ENCODE assay signal across 23 cellular contexts in genomic region chr18:5619381-5619780, GRCh38.
A peak's percentile ranks its signal among the peaks of the same experiment; 100 is the strongest.
DNase-seq lines count a peak whose midpoint lies in the region; ATAC-seq, FAIRE-seq and TF ChIP-seq lines count a peak whose summit lies in the region.
"Had no signal": no experiment of that assay in that cellular context is flagged by ENCODE, and none has a peak within 500 bp of the region (broad histone marks: within the 10 kb centered on the region; RNA-seq: fewer than 3 reads in every experiment).

No MANE protein-coding gene starts in this region.

- TF ChIP-seq POLR2A in testis (IDR thresholded peaks at IDR 0.05) = no peak

- H3K18ac ChIP-seq in neuronal stem cell (ENCODE audit: low read length) = no peak overlapping the region

- intact Hi-C loops in testis (cut with DNase I; ENCODE audit: low total_unique reads) = no loop called here

- H3K4me3 Mint-ChIP-seq in mesothelial cell of epicardium = no peak overlapping the region
- H3K4me3 Mint-ChIP-seq: B cell; CD8-positive, alpha-beta T cell; GM23338; HFFc6 had no signal

- peak overlapping the region; percentile 75 for H3K27ac Mint-ChIP-seq in mesothelial cell of epicardium
- H3K27ac Mint-ChIP-seq: B cell; CD8-positive, alpha-beta T cell; GM23338; HFFc6 had no signal

- H4K8ac ChIP-seq in neuronal stem cell (ENCODE audit: low read depth, low read length) = no peak overlapping the region

- no peaks in the 10 kb centered on the region for H3K9me3 Mint-ChIP-seq in mesothelial cell of epicardium
- H3K9me3 Mint-ChIP-seq: CD8-positive, alpha-beta T cell; GM23338 had no signal

- WGBS in testis, 2 donors = 58 to 63% methylated on average over 1 of the region's 1 CpG
- no CpG with 5 or more reads among the region's 1 CpG for WGBS in neuronal stem cell (ENCODE audit: extremely low coverage in 2 of 2, insufficient read length in 2 of 2, insufficient replicate concordance in 1 of 2), 2 donors

- no peak overlapping the region for H3K14ac ChIP-seq in neuronal stem cell (ENCODE audit: low read length)

- H3K23ac ChIP-seq in neuronal stem cell (ENCODE audit: low read depth, low read length, poor library complexity) = no peak overlapping the region

- no peaks in the 10 kb centered on the region for H3K9me3 ChIP-seq in testis
- no peaks in the 10 kb centered on the region for H3K9me3 ChIP-seq in neuronal stem cell (replicated peaks in 1 of 2; ENCODE audit: control insufficient read depth in 2 of 2, insufficient read depth in 1 of 2, low read depth in 1 of 2, low read length in 2 of 2)
- H3K9me3 ChIP-seq: BLaER1 treated with 17β-estradiol and CSF1 and Interleukin-3, amounts not matched to agents 10 nM and 100 nM had no signal

- H3K36me3 Mint-ChIP-seq in mesothelial cell of epicardium = no peaks in the 10 kb centered on the region
- H3K36me3 Mint-ChIP-seq: CD8-positive, alpha-beta T cell had no signal

- no peak overlapping the region for H3K9ac ChIP-seq in neuronal stem cell (ENCODE audit: low read depth, low read length, poor library complexity)
- H3K9ac ChIP-seq: BLaER1 treated with 17β-estradiol and CSF1 and Interleukin-3, amounts not matched to agents 10 nM and 100 nM had no signal

- H3K79me1 ChIP-seq in neuronal stem cell (ENCODE audit: low read depth, low read length) = no peaks in the 10 kb centered on the region

- H2BK5ac ChIP-seq in neuronal stem cell (ENCODE audit: low read length) = no peak overlapping the region

- H3K4me3 ChIP-seq in testis (no peak overlapping the region), neuronal stem cell (ENCODE audit: low read length in 2 of 2) (no peak overlapping the region)
- H3K4me3 ChIP-seq: BLaER1 treated with 17β-estradiol and CSF1 and Interleukin-3, amounts not matched to agents 10 nM and 100 nM; GM23338 had no signal

- no peak overlapping the region for H2BK12ac ChIP-seq in neuronal stem cell (ENCODE audit: low read length)

- no peak overlapping the region for H2BK120ac ChIP-seq in neuronal stem cell (ENCODE audit: low read depth, low read length)

- H3K27me3 ChIP-seq in testis (no peaks in the 10 kb centered on the region), neuronal stem cell (ENCODE audit: control insufficient read depth in 3 of 3, insufficient read depth in 3 of 3, low read depth in 1 of 3, low read length in 3 of 3) (no peaks in the 10 kb centered on the region)
- H3K27me3 ChIP-seq: BLaER1 treated with 17β-estradiol and CSF1 and Interleukin-3, amounts not matched to agents 10 nM and 100 nM had no signal

- no peak overlapping the region for H2AK5ac ChIP-seq in neuronal stem cell (ENCODE audit: low read depth, low read length)

- DNase-seq in cerebellar cortex (ENCODE audit: low spot score) (peak; percentile 77), mesothelial cell of epicardium (ENCODE audit: low spot score in 2 of 2, unreplicated experiment in 2 of 2) (no peak), testis (no peak), NCI-H1048 (lab: John Stamatoyannopoulos, UW) (no peak), neuronal stem cell (ENCODE audit: low spot score) (no peak)
- DNase-seq: CD8-positive, alpha-beta T cell; DMS 273 treated with DMSO at 0.1 percent for 48 hours; DMS53; DND-41; EL; HCEC 1CT; HFFc6; IMR-90 had no signal

- peak; percentile 68 for FAIRE-seq in islet of Langerhans (lab: Jason Lieb, UNC)
- FAIRE-seq: G401.6, GM12892, GM18507, H54, HTR-8/SVneo had no signal

- H3K4me1 ChIP-seq in testis (peaks cover 10% of the 10 kb centered on the region), neuronal stem cell (ENCODE audit: control insufficient read depth in 2 of 2, insufficient read depth in 1 of 2, low read depth in 1 of 2, low read length in 2 of 2) (no peaks in the 10 kb centered on the region)

- H3K36me3 ChIP-seq in testis (ENCODE audit: low read depth, missing control alignments) = no peaks in the 10 kb centered on the region
- H3K36me3 ChIP-seq in neuronal stem cell (replicated peaks in 1 of 2; ENCODE audit: control insufficient read depth in 2 of 2, insufficient read depth in 2 of 2, low read length in 2 of 2) = no peaks in the 10 kb centered on the region
- H3K36me3 ChIP-seq: BLaER1 treated with 17β-estradiol and CSF1 and Interleukin-3, amounts not matched to agents 10 nM and 100 nM had no signal

- ATAC-seq in GM21515 (IDR thresholded peaks at IDR 0.05; ENCODE audit: unreplicated experiment) = no peak
- ATAC-seq: CD8-positive, alpha-beta T cell; GM23338 had no signal

- no peak for TF ChIP-seq CTCF in mesothelial cell of epicardium (IDR thresholded peaks at IDR 0.05; ENCODE audit: unreplicated experiment)
- no peak for TF ChIP-seq CTCF in testis (IDR thresholded peaks at IDR 0.05)

- H3K27ac ChIP-seq in testis (peak overlapping the region; percentile 41 to 42), neuronal stem cell (replicated peaks; ENCODE audit: low read length) (no peak overlapping the region)
- H3K27ac ChIP-seq: BLaER1 treated with 17β-estradiol and CSF1 and Interleukin-3, amounts not matched to agents 10 nM and 100 nM had no signal

- H3K4me1 Mint-ChIP-seq in mesothelial cell of epicardium = peaks cover 29% of the 10 kb centered on the region
- H3K4me1 Mint-ChIP-seq: B cell had no signal

- H3K27me3 Mint-ChIP-seq in mesothelial cell of epicardium (ENCODE audit: low read depth) = no peaks in the 10 kb centered on the region

- H4K91ac ChIP-seq in neuronal stem cell (ENCODE audit: low read depth, low read length, poor library complexity) = no peak overlapping the region

- no peak overlapping the region for H3K4ac ChIP-seq in neuronal stem cell (ENCODE audit: low read length)

- no peak overlapping the region for H2AFZ ChIP-seq in neuronal stem cell (ENCODE audit: low read length)
- H2AFZ ChIP-seq: GM23338 had no signal

- no peak overlapping the region for H2BK15ac ChIP-seq in neuronal stem cell (ENCODE audit: low read length)

- no peak overlapping the region for H3K4me2 ChIP-seq in neuronal stem cell (ENCODE audit: insufficient read depth, low read length, poor library complexity, severe bottlenecking)
- H3K4me2 ChIP-seq: BLaER1 treated with 17β-estradiol and CSF1 and Interleukin-3, amounts not matched to agents 10 nM and 100 nM; GM23338 had no signal
